15 cellular contexts compared by ENCODE assay signal in the genomic region with DNA sequence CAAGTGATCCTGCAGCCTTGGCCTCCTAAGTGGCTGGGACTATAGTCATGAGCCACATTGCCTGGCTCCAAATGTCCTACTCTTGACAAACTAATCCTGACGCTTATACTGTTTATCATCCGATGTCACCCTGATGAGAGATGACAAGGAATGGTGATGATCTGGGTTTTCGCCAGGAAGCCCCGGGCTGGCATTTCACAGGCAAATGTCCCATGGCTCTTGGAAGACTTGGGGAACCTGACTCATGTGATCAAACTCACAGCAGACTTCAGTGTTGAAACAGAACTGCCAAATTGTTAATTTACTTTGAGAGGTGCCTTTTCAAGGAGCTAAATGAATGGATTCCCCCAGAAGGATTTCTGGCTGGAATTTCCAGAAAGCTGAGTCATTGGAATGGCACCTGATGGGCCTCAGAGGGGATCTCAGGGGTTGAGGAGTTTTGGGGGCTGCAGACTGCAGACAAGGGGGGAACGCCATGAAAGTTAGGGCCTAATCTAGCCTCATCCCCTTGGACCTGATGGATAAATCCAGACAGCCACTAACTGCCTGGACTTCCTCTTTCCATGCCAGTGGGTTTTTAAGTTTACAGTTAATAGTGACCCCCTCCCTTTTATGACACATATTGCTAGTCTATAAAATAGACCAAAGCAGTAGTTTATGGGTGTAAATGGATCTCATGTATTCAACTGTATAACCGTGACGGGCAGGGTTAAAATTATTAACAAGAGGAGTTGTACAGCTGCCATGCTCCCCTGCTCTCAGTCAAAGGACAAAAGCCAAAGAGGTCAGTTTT.
DNase-seq lines count a peak whose midpoint lies in the region; ATAC-seq and TF ChIP-seq lines count a peak whose summit lies in the region.
"Had no signal": no experiment of that assay in that cellular context is flagged by ENCODE, and none has a peak within 500 bp of the region (broad histone marks: within the 10 kb centered on the region; RNA-seq: fewer than 3 reads in every experiment).

No MANE protein-coding gene starts in this region.

- DNase-seq in H9 (no peak), PC-3 (peak; percentile 11), fibroblast of the aortic adventitia (ENCODE audit: low read depth) (peak; percentile 16), osteoblast (ENCODE audit: insufficient read length, low spot score, missing footprints) (peak; percentile 82), DMS53 (lab: John Stamatoyannopoulos, UW) (no peak), NCI-H82 treated with DMSO at 0.1 percent for 48 hours (lab: John Stamatoyannopoulos, UW; ENCODE audit: unreplicated experiment) (no peak)
- DNase-seq: activated CD4-positive, alpha-beta T cell treated with anti-CD3 and anti-CD28 coated beads, Interleukin-2, amount 10 ng/mL, durations not matched to agents 24 days and 14 days; activated effector memory CD4-positive, alpha-beta T cell treated with anti-CD3 and anti-CD28 coated beads, Interleukin-2, amount 50 U/mL, for 16 hours; CD8-positive, alpha-beta memory T cell; Kasumi-1; occipital lobe; stimulated activated naive CD8-positive, alpha-beta T cell treated with anti-CD3 and anti-CD28 coated beads, Interleukin-15, Interleukin-2, amounts not matched to agents 100 U/mL and 50 U/mL, for 24 hours had no signal

- H3K9me3 Mint-ChIP-seq in H9 = peaks cover 2 to 3% of the 10 kb centered on the region in 2 experiments; a peak in 2 of 5 replicates
- H3K9me3 Mint-ChIP-seq: CD8-positive, alpha-beta memory T cell had no signal

- no peak overlapping the region for H2BK5ac ChIP-seq in H9 (ENCODE audit: insufficient read length, low read length)

- H2BK20ac ChIP-seq in H9 (ENCODE audit: low read depth, low read length, poor library complexity, severe bottlenecking) = no peak overlapping the region

- no peak overlapping the region for H3K4me3 Mint-ChIP-seq in H9
- H3K4me3 Mint-ChIP-seq: activated CD4-positive, alpha-beta T cell treated with anti-CD3 and anti-CD28 coated beads, Interleukin-2, amount 10 ng/mL, durations not matched to agents 24 days and 14 days; CD8-positive, alpha-beta memory T cell; central memory CD8-positive, alpha-beta T cell had no signal

- TF ChIP-seq CTCF in H9 (conservative IDR thresholded peaks at IDR 0.05) (no peak), PC-3 (conservative IDR thresholded peaks at IDR 0.05; ENCODE audit: low read depth, low read length) (no peak), fibroblast of the aortic adventitia (IDR thresholded peaks at IDR 0.05; ENCODE audit: insufficient read depth, low read length) (no peak), osteoblast (IDR thresholded peaks at IDR 0.05; ENCODE audit: extremely low read depth, low read depth, low read length) (no peak)

- CTCF ChIA-PET in PC-3 (lab: Charles Lee) = no interaction called here

- H3K4me3 ChIP-seq in PC-3 (ENCODE audit: low read length) (no peak overlapping the region), fibroblast of the aortic adventitia (ENCODE audit: low read depth, low read length) (no peak overlapping the region), osteoblast (ENCODE audit: insufficient read depth, low read length) (no peak overlapping the region)

- H2AFZ ChIP-seq in H9 (ENCODE audit: low read length) (no peak overlapping the region), PC-3 (ENCODE audit: low read length) (no peak overlapping the region), osteoblast (ENCODE audit: low read length) (no peak overlapping the region)

- no peaks in the 10 kb centered on the region for H3K27me3 Mint-ChIP-seq in H9 (ENCODE audit: low read depth)
- H3K27me3 Mint-ChIP-seq: activated CD4-positive, alpha-beta T cell treated with anti-CD3 and anti-CD28 coated beads, Interleukin-2, amount 10 ng/mL, durations not matched to agents 24 days and 14 days; CD8-positive, alpha-beta memory T cell; central memory CD8-positive, alpha-beta T cell had no signal

- no peak overlapping the region for H2BK15ac ChIP-seq in H9 (ENCODE audit: low read depth, low read length)

- no peak overlapping the region for H4K91ac ChIP-seq in H9 (ENCODE audit: insufficient read length, low read depth, low read length)

- H3K18ac ChIP-seq in H9 (ENCODE audit: insufficient read length, low read depth, low read length) = no peak overlapping the region

- POLR2A ChIA-PET in PC-3 (lab: Charles Lee; ENCODE audit: unreplicated experiment) = no interaction called here

- peak overlapping the region in 2 of 3 experiments; percentile 32 to 33; a peak in 3 of 7 replicates for H3K27ac Mint-ChIP-seq in H9
- H3K27ac Mint-ChIP-seq: activated CD4-positive, alpha-beta T cell treated with anti-CD3 and anti-CD28 coated beads, Interleukin-2, amount 10 ng/mL, durations not matched to agents 24 days and 14 days had no signal

- H3K9ac ChIP-seq in H9 (ENCODE audit: extremely low read depth, insufficient read length, low read length) (no peak overlapping the region), PC-3 (ENCODE audit: low read length) (no peak overlapping the region)

- no peak overlapping the region for H2BK120ac ChIP-seq in H9 (ENCODE audit: low read depth, low read length, poor library complexity, severe bottlenecking)

- H3K79me2 ChIP-seq in H9 (ENCODE audit: insufficient read depth, low read length) (no peaks in the 10 kb centered on the region), PC-3 (ENCODE audit: low read length) (no peaks in the 10 kb centered on the region), osteoblast (ENCODE audit: insufficient read depth, low read length) (no peaks in the 10 kb centered on the region)

- no peaks in the 10 kb centered on the region for H3F3A ChIP-seq in PC-3 (ENCODE audit: low read length, unreplicated experiment)

- BruUV-seq in PC-3 (replicated peaks; lab: Mats Ljungman, UMichigan) = no TSS peak

- no peaks in the 10 kb centered on the region; a peak in 1 of 7 replicates for H3K36me3 Mint-ChIP-seq in H9 (ENCODE audit: insufficient read depth in 1 of 3, low read depth in 3 of 3)
- H3K36me3 Mint-ChIP-seq: CD8-positive, alpha-beta memory T cell had no signal

- H3K14ac ChIP-seq in H9 (ENCODE audit: insufficient read depth, low read length) = no peak overlapping the region

- no CpG with 5 or more reads among the region's 7 CpGs for WGBS in H9 (ENCODE audit: extremely low coverage, insufficient read length, low lambda C conversion rate)

- H3K4ac ChIP-seq in H9 (ENCODE audit: low read depth, low read length) = no peak overlapping the region

- H3K36me3 ChIP-seq in PC-3 (ENCODE audit: low read depth, low read length) (no peaks in the 10 kb centered on the region), osteoblast (ENCODE audit: insufficient read depth, low read length) (no peaks in the 10 kb centered on the region)

- H2BK12ac ChIP-seq in H9 (ENCODE audit: insufficient read length, low read depth, low read length) = no peak overlapping the region

- H3K9me3 ChIP-seq in H9 (ENCODE audit: control insufficient read depth, low read depth, low read length) = no peaks in the 10 kb centered on the region
- H3K9me3 ChIP-seq in PC-3 (ENCODE audit: low read length) = no peaks in the 10 kb centered on the region
- H3K9me3 ChIP-seq in osteoblast (ENCODE audit: low read depth, low read length) = no peaks in the 10 kb centered on the region

- intact Hi-C loops in PC-3 (cut with micrococcal nuclease) = no loop called here

- peaks cover 14% of the 10 kb centered on the region in 2 experiments for H3K4me1 Mint-ChIP-seq in H9
- H3K4me1 Mint-ChIP-seq: central memory CD8-positive, alpha-beta T cell had no signal

- no peaks in the 10 kb centered on the region for H3K23me2 ChIP-seq in H9 (ENCODE audit: insufficient read length, low read depth, low read length, poor library complexity, severe bottlenecking)

- no peak overlapping the region for H4K8ac ChIP-seq in H9 (replicated peaks; ENCODE audit: insufficient read length, low read depth, low read length)

- H4K5ac ChIP-seq in H9 (ENCODE audit: insufficient read length, low read depth, low read length) = no peak overlapping the region

- H3K23ac ChIP-seq in H9 (ENCODE audit: insufficient read length, low read depth, low read length) = no peak overlapping the region

- peak; percentile 61 for ATAC-seq in PC-3
- no peak for ATAC-seq in GM19463 (IDR thresholded peaks at IDR 0.05; ENCODE audit: unreplicated experiment)
- ATAC-seq in GM19452 (IDR thresholded peaks at IDR 0.05; ENCODE audit: unreplicated experiment) = no peak
- ATAC-seq: stimulated activated naive CD8-positive, alpha-beta T cell treated with anti-CD3 and anti-CD28 coated beads, Interleukin-15, Interleukin-2, amounts not matched to agents 100 U/mL and 50 U/mL, for 24 hours had no signal

- H3K79me1 ChIP-seq in H9 (ENCODE audit: insufficient read depth, low read depth, low read length, poor library complexity, severe bottlenecking) = no peaks in the 10 kb centered on the region

- no peak overlapping the region for H3T11ph ChIP-seq in H9 (ENCODE audit: low read length)

- H3K9me2 ChIP-seq in PC-3 (replicated peaks; ENCODE audit: low read length) = no peaks in the 10 kb centered on the region

- H3K27me3 ChIP-seq in H9 (ENCODE audit: insufficient read depth, low read length) (no peaks in the 10 kb centered on the region), PC-3 (ENCODE audit: low read length) (no peaks in the 10 kb centered on the region), osteoblast (ENCODE audit: insufficient read depth, low read length) (no peaks in the 10 kb centered on the region)

- H3K27ac ChIP-seq in H9 (ENCODE audit: insufficient read length, low read depth, low read length) = no peak overlapping the region
- no peak overlapping the region for H3K27ac ChIP-seq in PC-3 (ENCODE audit: low read length)
- H3K27ac ChIP-seq in osteoblast (ENCODE audit: low read depth, low read length) = no peak overlapping the region

- no peaks in the 10 kb centered on the region for H3K4me1 ChIP-seq in H9 (ENCODE audit: insufficient read depth, low read length)
- H3K4me1 ChIP-seq in PC-3 (ENCODE audit: insufficient read depth, low read length) = peaks cover 8% of the 10 kb centered on the region; the same call in 1 of the 2 replicates
- no peaks in the 10 kb centered on the region for H3K4me1 ChIP-seq in osteoblast (ENCODE audit: insufficient read depth, low read length)

- no peaks in the 10 kb centered on the region for H4K20me1 ChIP-seq in H9 (ENCODE audit: control insufficient read depth, insufficient read depth, insufficient read length)
- no peaks in the 10 kb centered on the region for H4K20me1 ChIP-seq in PC-3 (ENCODE audit: low read length)
- no peaks in the 10 kb centered on the region for H4K20me1 ChIP-seq in osteoblast (ENCODE audit: insufficient read depth, low read length)

- H3K4me2 ChIP-seq in H9 (ENCODE audit: insufficient read depth, insufficient read length, low read length) (no peak overlapping the region), PC-3 (ENCODE audit: low read length) (no peak overlapping the region), osteoblast (ENCODE audit: insufficient read depth, low read length) (no peak overlapping the region)

- no peak overlapping the region for H3K56ac ChIP-seq in H9 (ENCODE audit: insufficient read length, low read depth, low read length)

- no peak overlapping the region for H2AK5ac ChIP-seq in H9 (ENCODE audit: insufficient read length, low read length)

Comparison
In these comparisons a context has a peak if more than half of its experiments do, and no peak if none do; other contexts are left out.
1. DNase-seq: peak in PC-3 (single experiment), fibroblast of the aortic adventitia (single experiment) and osteoblast (single experiment); none in H9 (single experiment), DMS53 (single experiment) and NCI-H82 treated with DMSO at 0.1 percent for 48 hours (single experiment).